In genomic region chr2:216775043-216775453, GRCh38 we compare ENCODE assay signal across 11 cellular contexts.
DNase-seq lines count a peak whose midpoint lies in the region; ATAC-seq, FAIRE-seq and TF ChIP-seq lines count a peak whose summit lies in the region.
"Had no signal": no experiment of that assay in that cellular context is flagged by ENCODE, and none has a peak within 500 bp of the region (broad histone marks: within the 10 kb centered on the region; RNA-seq: fewer than 3 reads in every experiment).

No MANE protein-coding gene starts in this region.

- H3K4me1 Mint-ChIP-seq in MCF 10A (ENCODE audit: insufficient read depth, unreplicated experiment), result peaks cover 12% of the 10 kb centered on the region
- H3K4me1 Mint-ChIP-seq in CD14-positive monocyte, result peaks cover under 1% of the 10 kb centered on the region

- H3K27me3 ChIP-seq in layer of hippocampus (ENCODE audit: control insufficient read depth, insufficient read depth, low read length) (no peaks in the 10 kb centered on the region), small intestine (ENCODE audit: control insufficient read depth in 2 of 2, insufficient read depth in 2 of 2, low read length in 2 of 2) (no peaks in the 10 kb centered on the region)

- H3K4me3 ChIP-seq in small intestine (ENCODE audit: low read depth in 1 of 2, low read length in 2 of 2), result no peak overlapping the region

- FAIRE-seq in small intestine (lab: Jason Lieb, UNC), result no peak

- no peaks in the 10 kb centered on the region for H3K36me3 Mint-ChIP-seq in MCF 10A (ENCODE audit: insufficient read depth, unreplicated experiment)
- H3K36me3 Mint-ChIP-seq in CD14-positive monocyte, result no peaks in the 10 kb centered on the region

- no TSS peak for BruUV-seq in MCF 10A (replicated peaks; lab: Mats Ljungman, UMichigan)

- no peak for ATAC-seq in GM19351 (IDR thresholded peaks at IDR 0.05; ENCODE audit: unreplicated experiment)

- H3K27ac ChIP-seq in layer of hippocampus (ENCODE audit: low read depth, low read length), result peak overlapping the region; percentile 30
- peak overlapping the region in 1 of 2 donors; percentile 90 for H3K27ac ChIP-seq in small intestine (ENCODE audit: low read depth in 1 of 2, low read length in 1 of 2)

- CTCF ChIA-PET in MCF 10A (lab: Yijun Ruan, JAX), result interaction anchor here (0.6 to 2.5 kb wide), 9 partner anchors 14 to 1292 kb away, joined by 3 to 13 read pairs (median 3); no protein-coding TSS in a partner anchor

- peaks cover 8% of the 10 kb centered on the region for H3K9me3 Mint-ChIP-seq in MCF 10A (ENCODE audit: unreplicated experiment)
- H3K9me3 Mint-ChIP-seq in CD14-positive monocyte, result peaks cover 6 to 15% (median 12%) of the 10 kb centered on the region in 7 donors

- no peaks in the 10 kb centered on the region for H3K9me3 ChIP-seq in small intestine (ENCODE audit: control insufficient read depth, low read depth)

- no peak for TF ChIP-seq CTCF in MCF 10A (IDR thresholded peaks at IDR 0.05; ENCODE audit: unreplicated experiment)
- no peak for TF ChIP-seq CTCF in CD14-positive monocyte (IDR thresholded peaks at IDR 0.05)

- peak overlapping the region; percentile 11 for H3K4me3 Mint-ChIP-seq in MCF 10A (ENCODE audit: unreplicated experiment)
- no peak overlapping the region for H3K4me3 Mint-ChIP-seq in CD14-positive monocyte

- H3K27me3 Mint-ChIP-seq in MCF 10A (ENCODE audit: insufficient read depth, unreplicated experiment) (no peaks in the 10 kb centered on the region), CD14-positive monocyte (ENCODE audit: low read depth in 3 of 3) (peaks cover 0 to 4% (median under 1%) of the 10 kb centered on the region in 3 donors)

- H3K36me3 ChIP-seq in small intestine (ENCODE audit: control insufficient read depth in 2 of 2, insufficient read depth in 2 of 2, low read length in 2 of 2), result no peaks in the 10 kb centered on the region

- intact Hi-C loops in MCF 10A (cut with micrococcal nuclease) (loop anchor here (1.0 to 5.0 kb wide), 4 partner anchors 63 to 932 kb away; partner anchors contain the start of gene IGFBP5), CD14-positive monocyte (cut with micrococcal nuclease) (no loop called here)

- H3K27ac Mint-ChIP-seq in MCF 10A (ENCODE audit: low read depth, unreplicated experiment), result no peak overlapping the region
- H3K27ac Mint-ChIP-seq in CD14-positive monocyte, result no peak overlapping the region

- DNase-seq in AG08395 (ENCODE audit: low spot score), result peak; percentile 97
- DNase-seq in LoVo (ENCODE audit: low spot score), result peak; percentile 18
- peak; percentile 95 for DNase-seq in MCF 10A (ENCODE audit: unreplicated experiment)
- no peak for DNase-seq in superior temporal gyrus (ENCODE audit: extremely low spot score)
- DNase-seq in CD14-positive monocyte (ENCODE audit: low spot score), result no peak
- no peak for DNase-seq in small intestine
- DNase-seq: DND-41; effector CD4-positive, alpha-beta T cell; stimulated activated CD4-positive, alpha-beta T cell treated with anti-CD3 and anti-CD28 coated beads, Interleukin-2, amount 100 ng/mL, for 24 hours had no signal

- no peaks in the 10 kb centered on the region for H3K4me1 ChIP-seq in small intestine (ENCODE audit: control insufficient read depth in 2 of 2, insufficient read depth in 1 of 2, low read depth in 1 of 2, low read length in 1 of 2)

- 62 to 81% (median 76%) methylated on average over 5 of the region's 5 CpGs for WGBS in small intestine, 3 donors

- POLR2A ChIA-PET in MCF 10A (lab: Yijun Ruan, JAX), result interaction anchor here (0.6 to 0.9 kb wide), 3 partner anchors 12 to 61 kb away, joined by 3 to 4 read pairs (median 3); no protein-coding TSS in a partner anchor

Comparison
In these comparisons a context has a peak if more than half of its experiments do, and no peak if none do; other contexts are left out.
1. DNase-seq: peak in AG08395 (single experiment), LoVo (single experiment) and MCF 10A (single experiment); none in superior temporal gyrus (single experiment), CD14-positive monocyte (single experiment) and small intestine (single experiment).